Comparison of ENCODE assay signal across 18 cellular contexts in genomic region chr6:168181316-168181715, GRCh38.
"Had no signal": no experiment of that assay in that cellular context is flagged by ENCODE, and none has a peak within 500 bp of the region (broad histone marks: within the 10 kb centered on the region; RNA-seq: fewer than 3 reads in every experiment).

No MANE protein-coding gene starts in this region.

- H3K4me2 ChIP-seq: smooth muscle cell had no signal

- ATAC-seq: effector memory CD8-positive, alpha-beta T cell; gastrocnemius medialis; heart right ventricle; natural killer cell; right cardiac atrium; stimulated activated effector memory CD8-positive, alpha-beta T cell treated with anti-CD3 and anti-CD28 coated beads, Interleukin-12 subunit alpha, Interleukin-12 subunit beta, amount 100 ng/mL, for 72 hours; stimulated activated naive CD8-positive, alpha-beta T cell treated with anti-CD3 and anti-CD28 coated beads, Interleukin-15, Interleukin-2, amounts not matched to agents 100 U/mL and 50 U/mL, for 24 hours had no signal

- DNase-seq: effector memory CD8-positive, alpha-beta T cell; gastrocnemius medialis; heart right ventricle; left ventricle myocardium inferior; natural killer cell; right cardiac atrium; stimulated activated CD4-positive, alpha-beta T cell treated with anti-CD3 and anti-CD28 coated beads, Interleukin-4, amount 100 ng/mL, for 1 hour; stimulated activated CD8-positive, alpha-beta memory T cell treated with anti-CD3 and anti-CD28 coated beads, Interleukin-4, amount 100 ng/mL, for 48 hours; stimulated activated naive CD8-positive, alpha-beta T cell treated with anti-CD3 and anti-CD28 coated beads, Interleukin-15, Interleukin-2, amounts not matched to agents 100 U/mL and 50 U/mL, for 24 hours; thyroid gland had no signal

- H3K36me3 ChIP-seq: esophagus muscularis mucosa, gastrocnemius medialis, heart right ventricle, left ventricle myocardium inferior, lower lobe of right lung, ovary, suprapubic skin, thyroid gland, vagina had no signal

- H3K4me3 ChIP-seq: esophagus muscularis mucosa, gastrocnemius medialis, heart right ventricle, left ventricle myocardium inferior, lower lobe of right lung, ovary, smooth muscle cell, suprapubic skin, thyroid gland, vagina had no signal

- H3K4me1 ChIP-seq: esophagus muscularis mucosa, gastrocnemius medialis, heart right ventricle, left ventricle myocardium inferior, lower lobe of right lung, suprapubic skin, thyroid gland had no signal

- H3K27me3 ChIP-seq: gastrocnemius medialis, ovary, suprapubic skin, thyroid gland, vagina had no signal

- H3K27ac ChIP-seq: epithelial cell of prostate, esophagus muscularis mucosa, gastrocnemius medialis, heart right ventricle, left ventricle myocardium inferior, lower lobe of right lung, ovary, suprapubic skin, thyroid gland, vagina had no signal
